In genomic region chr4:152944678-152945320, GRCh38 we compare ENCODE assay signal across 15 cellular contexts.
"Had no signal": no experiment of that assay in that cellular context is flagged by ENCODE, and none has a peak within 500 bp of the region (broad histone marks: within the 10 kb centered on the region; RNA-seq: fewer than 3 reads in every experiment).

No MANE protein-coding gene starts in this region.

- ATAC-seq: activated CD4-positive, CD25-positive, alpha-beta regulatory T cell treated with anti-CD3 and anti-CD28 coated beads, Interleukin-2, amount 50 U/mL, for 24 hours; sciatic nerve had no signal

- H3K4me1 Mint-ChIP-seq: activated naive CD8-positive, alpha-beta T cell treated with anti-CD3 and anti-CD28 coated beads for 36 hours; central memory CD8-positive, alpha-beta T cell; memory B cell had no signal

- H3K27ac Mint-ChIP-seq: activated naive CD8-positive, alpha-beta T cell treated with anti-CD3 and anti-CD28 coated beads for 36 hours; activated T-helper 1 cell treated with anti-CD3 and anti-CD28 coated beads, Interleukin-12 subunit alpha, Interleukin-12 subunit beta, Interleukin-2, Interleukin-4 antibody, amounts not matched to agents 30 ng/mL and 10 ng/mL and 1 ng/mL, durations not matched to agents 14 hours and 24 hours and 36 hours; memory B cell had no signal

- H3K36me3 Mint-ChIP-seq: activated naive CD8-positive, alpha-beta T cell treated with anti-CD3 and anti-CD28 coated beads for 36 hours had no signal

- H3K4me3 ChIP-seq: esophagus muscularis mucosa, left ventricle myocardium inferior, thoracic aorta had no signal

- H3K9me3 ChIP-seq: esophagus muscularis mucosa, left ventricle myocardium inferior, thoracic aorta had no signal

- H3K27ac ChIP-seq: brain microvascular endothelial cell, thoracic aorta had no signal

- H3K9me3 Mint-ChIP-seq: activated naive CD8-positive, alpha-beta T cell treated with anti-CD3 and anti-CD28 coated beads for 36 hours; activated T-helper 1 cell treated with anti-CD3 and anti-CD28 coated beads, Interleukin-12 subunit alpha, Interleukin-12 subunit beta, Interleukin-2, Interleukin-4 antibody, amounts not matched to agents 30 ng/mL and 10 ng/mL and 1 ng/mL, durations not matched to agents 14 hours and 24 hours and 36 hours; central memory CD8-positive, alpha-beta T cell; memory B cell; nephron had no signal

- DNase-seq: activated naive CD8-positive, alpha-beta T cell treated with anti-CD3 and anti-CD28 coated beads for 36 hours; brain microvascular endothelial cell; cortex of kidney; effector CD4-positive, alpha-beta T cell; hippocampal formation; left ventricle myocardium inferior; stimulated activated CD4-positive, alpha-beta T cell treated with anti-CD3 and anti-CD28 coated beads, Interleukin-1b, Interleukin-23, amount 100 ng/mL, for 48 hours had no signal

- H3K4me3 Mint-ChIP-seq: activated naive CD8-positive, alpha-beta T cell treated with anti-CD3 and anti-CD28 coated beads for 36 hours; activated T-helper 1 cell treated with anti-CD3 and anti-CD28 coated beads, Interleukin-12 subunit alpha, Interleukin-12 subunit beta, Interleukin-2, Interleukin-4 antibody, amounts not matched to agents 30 ng/mL and 10 ng/mL and 1 ng/mL, durations not matched to agents 14 hours and 24 hours and 36 hours; central memory CD8-positive, alpha-beta T cell; memory B cell; nephron had no signal

- H3K36me3 ChIP-seq: brain microvascular endothelial cell, esophagus muscularis mucosa, left ventricle myocardium inferior, thoracic aorta had no signal

- H3K4me1 ChIP-seq: esophagus muscularis mucosa, left ventricle myocardium inferior had no signal
